In the genomic region with DNA sequence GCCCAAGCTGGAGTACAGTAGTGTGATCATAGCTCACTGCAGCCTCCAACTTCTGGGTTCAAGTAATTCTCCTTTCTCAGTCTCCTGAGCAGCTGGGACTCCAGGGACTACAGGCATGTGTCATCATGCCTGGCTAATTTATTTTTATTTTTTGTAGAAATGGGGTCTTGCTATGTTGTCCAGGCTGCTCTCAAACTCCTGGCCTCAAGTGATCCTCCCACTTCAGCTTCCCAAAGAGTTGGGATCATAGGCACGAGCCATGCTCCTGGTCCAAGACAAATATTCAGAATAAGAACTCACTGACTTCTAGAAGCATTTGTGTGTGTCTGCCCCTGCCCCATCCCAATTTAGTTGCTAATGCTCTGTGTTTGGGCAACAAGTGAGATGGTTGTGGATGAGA, we compare ENCODE assay signal across 28 cellular contexts.
"Had no signal": no experiment of that assay in that cellular context is flagged by ENCODE, and none has a peak within 500 bp of the region (broad histone marks: within the 10 kb centered on the region; RNA-seq: fewer than 3 reads in every experiment).

No MANE protein-coding gene starts in this region.

- FAIRE-seq: colon, endometrium, endothelial cell of umbilical vein had no signal

- H3K27ac ChIP-seq: body of pancreas, epithelial cell of prostate, esophagus squamous epithelium, gastroesophageal sphincter, heart right ventricle had no signal

- H3K9me3 ChIP-seq: body of pancreas, esophagus squamous epithelium, gastroesophageal sphincter, heart right ventricle had no signal

- ATAC-seq: activated CD4-positive, alpha-beta T cell treated with anti-CD3 and anti-CD28 coated beads for 36 hours; activated naive CD4-positive, alpha-beta T cell treated with anti-CD3 and anti-CD28 coated beads, Interleukin-2, amount 50 U/mL, for 72 hours; activated T-cell treated with anti-CD3 and anti-CD28 coated beads, Interleukin-2, amount 50 U/mL, for 72 hours; body of pancreas; gastroesophageal sphincter; heart right ventricle had no signal

- H3K27me3 ChIP-seq: body of pancreas, esophagus squamous epithelium, gastroesophageal sphincter, heart right ventricle had no signal

- H3K4me1 ChIP-seq: body of pancreas had no signal

- DNase-seq: activated CD4-positive, alpha-beta memory T cell treated with anti-CD3 and anti-CD28 coated beads for 36 hours; activated CD4-positive, alpha-beta T cell treated with anti-CD3 and anti-CD28 coated beads for 36 hours; activated CD4-positive, alpha-beta T cell treated with anti-CD3 and anti-CD28 coated beads, Interleukin-2, amount 10 ng/mL, durations not matched to agents 24 days and 14 days; activated CD4-positive, CD25-positive, alpha-beta regulatory T cell; activated CD4-positive, CD25-positive, alpha-beta regulatory T cell treated with anti-CD3 and anti-CD28 coated beads, Interleukin-2, amount 50 U/mL, for 72 hours; activated CD8-positive, alpha-beta memory T cell treated with anti-CD3 and anti-CD28 coated beads, Interleukin-2, amount 50 U/mL, for 48 hours; activated gamma-delta T cell; activated naive CD4-positive, alpha-beta T cell; activated naive CD4-positive, alpha-beta T cell treated with anti-CD3 and anti-CD28 coated beads, Interleukin-2, amount 10 ng/mL, durations not matched to agents 7 days and 5 days; activated naive CD8-positive, alpha-beta T cell treated with anti-CD3 and anti-CD28 coated beads, Interleukin-2, amount 10 ng/mL, durations not matched to agents 7 days and 5 days; activated T-cell treated with anti-CD3 and anti-CD28 coated beads for 4 hours; activated T-cell treated with anti-CD3 and anti-CD28 coated beads, Interleukin-2, amount 50 U/mL, for 24 hours; activated T-cell treated with anti-CD3 and anti-CD28 coated beads, Interleukin-2, amount 50 U/mL, for 72 hours; body of pancreas; caudate nucleus; cortex of kidney; dermis blood vessel endothelial cell; effector CD8-positive, alpha-beta T cell; esophagus squamous epithelium; foreskin melanocyte; heart right ventricle; T-helper 2 cell had no signal

- H3K4me3 ChIP-seq: body of pancreas, esophagus squamous epithelium, gastroesophageal sphincter, heart right ventricle had no signal

- H3K36me3 ChIP-seq: esophagus squamous epithelium, heart right ventricle had no signal
